Comparison of ENCODE assay signal across 7 cellular contexts in genomic region chr7:10939911-10940747, GRCh38.
A peak's percentile ranks its signal among the peaks of the same experiment; 100 is the strongest.
DNase-seq lines count a peak whose midpoint lies in the region; ATAC-seq, FAIRE-seq and TF ChIP-seq lines count a peak whose summit lies in the region.

No MANE protein-coding gene starts in this region.

- FAIRE-seq in GM18507 (lab: Jason Lieb, UNC), result peak; percentile 96

- H3K9me3 Mint-ChIP-seq in T-helper 2 cell treated with Interferon-gamma antibody and Interleukin-4, amounts not matched to agents 5 μg/mL and 100 μg/mL, for 36 hours, result no peaks in the 10 kb centered on the region

- H3K4me3 ChIP-seq in astrocyte of the cerebellum (ENCODE audit: low read depth, low read length), result peak overlapping the region; percentile 87

- peaks cover 13% of the 10 kb centered on the region for H3K4me1 Mint-ChIP-seq in T-helper 2 cell treated with Interferon-gamma antibody and Interleukin-4, amounts not matched to agents 5 μg/mL and 100 μg/mL, for 36 hours (ENCODE audit: low read depth)

- peak; percentile 88 for DNase-seq in GM18507 (ENCODE audit: extremely low spot score, insufficient read length, low read depth)
- DNase-seq in NCI-H187 treated with DMSO at 0.1 percent for 48 hours (lab: John Stamatoyannopoulos, UW), result peak; percentile 62
- peak; percentile 92 for DNase-seq in T-helper 2 cell treated with Interferon-gamma antibody and Interleukin-4, amounts not matched to agents 5 μg/mL and 100 μg/mL, for 36 hours (ENCODE audit: low spot score)
- peak; percentile 82 for DNase-seq in astrocyte of the cerebellum (ENCODE audit: low read depth)
- peak; percentile 87 to 93 for DNase-seq in hippocampal formation (lab: John Stamatoyannopoulos, UW)
- peak; percentile 99 for DNase-seq in retina

- in situ Hi-C loops in astrocyte of the cerebellum (cut with HindIII; ENCODE audit: low sequenced_read_pairs), result no loop called here

- H3K27ac Mint-ChIP-seq in T-helper 2 cell treated with Interferon-gamma antibody and Interleukin-4, amounts not matched to agents 5 μg/mL and 100 μg/mL, for 36 hours, result no peak overlapping the region

- H3K4me3 Mint-ChIP-seq in T-helper 2 cell treated with Interferon-gamma antibody and Interleukin-4, amounts not matched to agents 5 μg/mL and 100 μg/mL, for 36 hours, result no peak overlapping the region

- TF ChIP-seq CTCF in astrocyte of the cerebellum (IDR thresholded peaks at IDR 0.05; ENCODE audit: low read depth, low read length, missing control alignments), result no peak

- peaks cover 19% of the 10 kb centered on the region for H3K36me3 Mint-ChIP-seq in T-helper 2 cell treated with Interferon-gamma antibody and Interleukin-4, amounts not matched to agents 5 μg/mL and 100 μg/mL, for 36 hours (ENCODE audit: low read depth)

- no peaks in the 10 kb centered on the region for H3K27me3 Mint-ChIP-seq in T-helper 2 cell treated with Interferon-gamma antibody and Interleukin-4, amounts not matched to agents 5 μg/mL and 100 μg/mL, for 36 hours (ENCODE audit: low read depth)

- peak; percentile 96 for ATAC-seq in HG02970 (IDR thresholded peaks at IDR 0.05; ENCODE audit: low FRiP score, unreplicated experiment)

Comparison
In these comparisons a context has a peak if more than half of its experiments do, and no peak if none do; other contexts are left out.
1. Peak in every context shown above with its lines: DNase-seq, ATAC-seq and H3K4me3 ChIP-seq.